1 cellular context compared by ENCODE assay signal in the genomic region with DNA sequence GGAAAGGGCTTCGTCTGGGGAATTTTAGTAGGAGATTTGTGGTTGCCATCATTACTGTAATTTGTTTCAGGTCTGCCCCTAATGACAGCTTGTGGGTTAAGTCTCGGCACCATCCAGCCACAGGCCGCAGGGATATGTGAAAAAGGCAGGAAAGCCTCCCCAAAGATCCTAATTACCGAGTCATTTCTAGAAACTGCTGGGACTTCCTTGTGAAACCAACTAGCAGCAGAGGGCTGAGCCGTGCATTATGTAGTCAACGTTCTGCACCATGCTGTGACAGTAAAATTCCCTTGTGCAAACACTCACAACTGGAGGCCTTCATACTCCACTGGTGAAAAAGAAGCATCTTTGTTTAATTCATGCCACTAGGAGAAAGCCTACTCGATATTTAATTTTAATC.
TF ChIP-seq lines count a peak whose summit lies in the region.

No MANE protein-coding gene starts in this region.

TF ChIP-seq in H1, 55 proteins besides CTCF, POLR2A, EP300 and RAD21 (continued from another document):
- no peak for TF ChIP-seq RBBP5 (IDR thresholded peaks at IDR 0.05; ENCODE audit: borderline replicate concordance, low read depth, low read length)
- no peak for TF ChIP-seq TAF7 (optimal IDR thresholded peaks at IDR 0.05; ENCODE audit: borderline replicate concordance, low read depth, low read length)
- TF ChIP-seq TEAD4 (IDR thresholded peaks at IDR 0.05; ENCODE audit: low read depth, low read length) = no peak
- no peak for TF ChIP-seq RFX5 (IDR thresholded peaks at IDR 0.05; ENCODE audit: borderline replicate concordance, low read depth, low read length)
- TF ChIP-seq KDM4A (IDR thresholded peaks at IDR 0.05; ENCODE audit: low read depth, low read length, severe bottlenecking) = no peak
- no peak for TF ChIP-seq SP1 (IDR thresholded peaks at IDR 0.05; ENCODE audit: low read depth, low read length)
- no peak for TF ChIP-seq SRF (IDR thresholded peaks at IDR 0.05; ENCODE audit: low read depth, low read length)
- no peak for TF ChIP-seq KDM5A (IDR thresholded peaks at IDR 0.05; ENCODE audit: low read length)
- no peak for TF ChIP-seq TBP (IDR thresholded peaks at IDR 0.05; ENCODE audit: low read depth, low read length)
- no peak for TF ChIP-seq CEBPB (IDR thresholded peaks at IDR 0.05; ENCODE audit: low read depth, low read length)
- no peak for TF ChIP-seq SIX5 (IDR thresholded peaks at IDR 0.05; ENCODE audit: low read depth, low read length)
- TF ChIP-seq JUND (IDR thresholded peaks at IDR 0.05; ENCODE audit: low read length) = no peak
- TF ChIP-seq SP2 (IDR thresholded peaks at IDR 0.05; ENCODE audit: low read length) = no peak
- no peak for TF ChIP-seq CHD7 (IDR thresholded peaks at IDR 0.05; ENCODE audit: insufficient replicate concordance, low read length)
